ENCODE assay signal across 22 cellular contexts in the genomic region with DNA sequence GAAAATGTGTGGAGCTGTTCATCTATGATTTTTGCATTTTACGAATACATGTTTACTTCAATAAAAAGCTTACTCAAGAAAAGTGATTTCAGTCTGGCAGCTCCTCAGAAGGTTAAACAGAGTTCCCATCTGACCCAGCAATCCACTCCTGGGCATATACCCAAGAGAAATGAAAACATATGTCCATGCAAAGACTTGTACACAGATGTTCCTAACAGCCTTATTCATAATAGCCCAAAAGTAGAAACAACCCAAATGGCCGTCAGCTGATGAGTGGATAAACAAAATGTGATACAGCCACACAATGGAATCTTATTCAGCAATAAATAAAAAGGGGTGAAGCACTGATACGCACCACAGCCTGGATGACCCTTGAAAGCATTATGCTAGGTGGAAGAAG. TPM values are rescaled to one million over a fixed set of nuclear protein-coding genes. Genes with fewer than 3 reads are reported as not detected.
A peak's percentile ranks its signal among the peaks of the same experiment; 100 is the strongest.
DNase-seq lines count a peak whose midpoint lies in the region; ATAC-seq and TF ChIP-seq lines count a peak whose summit lies in the region.
"Had no signal": no experiment of that assay in that cellular context is flagged by ENCODE, and none has a peak within 500 bp of the region (broad histone marks: within the 10 kb centered on the region; RNA-seq: fewer than 3 reads in every experiment).

No MANE protein-coding gene starts in this region.

- H3K4me3 ChIP-seq in psoas muscle (no peak overlapping the region), right cardiac atrium (ENCODE audit: low read length) (no peak overlapping the region)
- H3K4me3 ChIP-seq: GM23338, right lobe of liver had no signal

- H3K27me3 ChIP-seq in psoas muscle (ENCODE audit: insufficient read depth in 3 of 3, low read length in 2 of 3) (no peaks in the 10 kb centered on the region), right cardiac atrium (ENCODE audit: control insufficient read depth, insufficient read depth) (no peaks in the 10 kb centered on the region)
- H3K27me3 ChIP-seq: right lobe of liver had no signal

- ATAC-seq in psoas muscle (peak in 3 of 4 donors; percentile 35 to 64 (median 49)), HG03469 (IDR thresholded peaks at IDR 0.05; ENCODE audit: unreplicated experiment) (no peak), right cardiac atrium (no peak)
- ATAC-seq: activated CD4-positive, alpha-beta T cell treated with anti-CD3 and anti-CD28 coated beads for 36 hours; GM23338; left ventricle myocardium superior; stimulated activated memory B cell treated with anti-CD40 and anti-IgM and Interleukin-4, amounts not matched to agents 10 μg/mL and 1 μg/mL and 100 μg/mL, for 72 hours had no signal

- intact Hi-C loops in psoas muscle (cut with DNase I) (loop anchor here in 1 of 2 donors (10.0 kb wide), 1 partner anchor 57 kb away; no protein-coding TSS in a partner anchor), right cardiac atrium (cut with DNase I) (no loop called here)

- no peaks in the 10 kb centered on the region for H3K9me3 ChIP-seq in psoas muscle
- H3K9me3 ChIP-seq in right cardiac atrium (ENCODE audit: control insufficient read depth, low read length) = no peaks in the 10 kb centered on the region
- H3K9me3 ChIP-seq: right lobe of liver had no signal

- no peak for TF ChIP-seq CTCF in psoas muscle (IDR thresholded peaks at IDR 0.05)

- peaks cover 19% of the 10 kb centered on the region for H3K4me1 ChIP-seq in psoas muscle
- H3K4me1 ChIP-seq in right cardiac atrium (ENCODE audit: control insufficient read depth, insufficient read depth, low read length) = peaks cover 12% of the 10 kb centered on the region

- H3K36me3 ChIP-seq in psoas muscle (ENCODE audit: insufficient read depth in 1 of 2, low read depth in 1 of 2) = no peaks in the 10 kb centered on the region
- H3K36me3 ChIP-seq: right lobe of liver had no signal

- H3K27ac ChIP-seq in psoas muscle = peak overlapping the region; percentile 64
- no peak overlapping the region for H3K27ac ChIP-seq in right cardiac atrium (ENCODE audit: low read length)

- DNase-seq in EH (ENCODE audit: low read depth) (peak; percentile 49), NCI-H524 (lab: John Stamatoyannopoulos, UW) (peak; percentile 50 to 79), fibroblast of gingiva (ENCODE audit: low read depth) (peak; percentile 81), psoas muscle (no peak), midbrain (lab: John Stamatoyannopoulos, UW) (no peak), globus pallidus (ENCODE audit: low spot score) (no peak), right cardiac atrium (no peak)
- DNase-seq: activated CD4-positive, alpha-beta T cell treated with anti-CD3 and anti-CD28 coated beads for 36 hours; activated naive CD8-positive, alpha-beta T cell treated with anti-CD3 and anti-CD28 coated beads for 36 hours; AML-193; cortex of kidney; EL; Kasumi-1; left ventricle myocardium superior; NCI-H1417 treated with DMSO at 0.1 percent for 48 hours; NCI-H2227 treated with DMSO at 0.1 percent for 48 hours; nucleus accumbens; right lobe of liver; trophoblast cell had no signal

- WGBS in psoas muscle, 3 donors = 26 to 37% (median 35%) methylated on average over 3 of the region's 3 CpGs
- WGBS in right cardiac atrium = 67% methylated on average over 3 of the region's 3 CpGs

RNA-seq across cellular contexts. Expression of a gene that starts 20.8 kb away (rescaled TPM):
- total RNA-seq in psoas muscle = 10 to 100 TPM; 48.7 to 75.9 (median 74.4) TPM
- 10 to 100 TPM in 2 of 3 donors, 1 to 10 TPM in 1; 4.1 to 53.8 (median 19.9) TPM for polyA plus RNA-seq in psoas muscle
- total RNA-seq in right cardiac atrium = 10 to 100 TPM; 27.0 to 34.9 (median 30.7) TPM
- polyA plus RNA-seq in right cardiac atrium = 11.0 TPM
- total RNA-seq: activated CD4-positive, alpha-beta T cell treated with anti-CD3 and anti-CD28 coated beads for 36 hours had no signal

Comparison
In these comparisons a context has a peak if more than half of its experiments do, and no peak if none do; other contexts are left out.
1. DNase-seq: peak in EH (single experiment), NCI-H524 (2 of 2) and fibroblast of gingiva (single experiment); none in psoas muscle (0 of 2), midbrain (single experiment), globus pallidus (single experiment) and right cardiac atrium (0 of 3).
2. ATAC-seq: peak in psoas muscle (3 of 4); none in HG03469 (single experiment) and right cardiac atrium (0 of 2).